Comparison of ENCODE assay signal across 13 cellular contexts in genomic region chr4:165684177-165684870, GRCh38.
DNase-seq lines count a peak whose midpoint lies in the region; ATAC-seq, FAIRE-seq and TF ChIP-seq lines count a peak whose summit lies in the region.
"Had no signal": no experiment of that assay in that cellular context is flagged by ENCODE, and none has a peak within 500 bp of the region (broad histone marks: within the 10 kb centered on the region; RNA-seq: fewer than 3 reads in every experiment).

No MANE protein-coding gene starts in this region.

- intact Hi-C loops in left lung (cut with DNase I), result no loop called here

- DNase-seq in D721Med (ENCODE audit: insufficient read length, low spot score) (no peak), NCI-H446 treated with DMSO at 0.1 percent for 48 hours (lab: John Stamatoyannopoulos, UW) (peak; percentile 17), choroid plexus epithelial cell (ENCODE audit: low read depth) (peak; percentile 57), left lung (no peak), T-helper 17 cell (no peak), CD1c-positive myeloid dendritic cell (ENCODE audit: extremely low spot score) (no peak), SHP77 (lab: John Stamatoyannopoulos, UW) (no peak)
- DNase-seq in activated CD4-positive, alpha-beta T cell treated with anti-CD3 and anti-CD28 coated beads for 48 hours, result no peak
- DNase-seq: activated CD4-positive, alpha-beta T cell treated with anti-CD3 and anti-CD28 coated beads, Interleukin-2, amount 50 U/mL, for 1 hour; activated naive CD4-positive, alpha-beta T cell treated with Interleukin-2 at 50 U/mL for 16 hours; CD4-positive, alpha-beta memory T cell had no signal

- ATAC-seq in left lung, result peak; percentile 31
- ATAC-seq in T-helper 17 cell, result no peak

- H3K9me3 ChIP-seq in left lung (no peaks in the 10 kb centered on the region), T-helper 17 cell (ENCODE audit: control insufficient read depth, low read length, poor library complexity, severe bottlenecking) (no peaks in the 10 kb centered on the region)
- H3K9me3 ChIP-seq: vagina had no signal

- no peaks in the 10 kb centered on the region for H3K27me3 Mint-ChIP-seq in T-helper 17 cell
- H3K27me3 Mint-ChIP-seq: CD4-positive, alpha-beta memory T cell had no signal

- H3K27me3 ChIP-seq in left lung, result no peaks in the 10 kb centered on the region
- H3K27me3 ChIP-seq: vagina had no signal

- peak; percentile 44 for FAIRE-seq in D721Med (lab: Jason Lieb, UNC)

- H3K27ac ChIP-seq in left lung, result no peak overlapping the region
- H3K27ac ChIP-seq: vagina had no signal

- no peaks in the 10 kb centered on the region for H3K36me3 Mint-ChIP-seq in T-helper 17 cell (ENCODE audit: low read depth)
- H3K36me3 Mint-ChIP-seq: CD4-positive, alpha-beta memory T cell had no signal

- no peak overlapping the region for H3K4me3 ChIP-seq in choroid plexus epithelial cell (ENCODE audit: low read depth, low read length)
- H3K4me3 ChIP-seq in left lung, result no peak overlapping the region
- H3K4me3 ChIP-seq: smooth muscle cell, vagina had no signal

- no peaks in the 10 kb centered on the region for H3K4me1 Mint-ChIP-seq in T-helper 17 cell
- H3K4me1 Mint-ChIP-seq: CD4-positive, alpha-beta memory T cell had no signal

- H3K4me1 ChIP-seq in left lung, result no peaks in the 10 kb centered on the region
- H3K4me1 ChIP-seq: vagina had no signal

- no peak for TF ChIP-seq CTCF in D721Med (IDR thresholded peaks at IDR 0.05; ENCODE audit: insufficient read depth, missing control alignments)
- no peak for TF ChIP-seq CTCF in choroid plexus epithelial cell (conservative IDR thresholded peaks at IDR 0.05; ENCODE audit: low read depth, low read length)
- TF ChIP-seq CTCF in left lung (IDR thresholded peaks at IDR 0.05), result no peak

- no peak overlapping the region for H3K27ac Mint-ChIP-seq in T-helper 17 cell

- H3K36me3 ChIP-seq in left lung, result no peaks in the 10 kb centered on the region
- H3K36me3 ChIP-seq: vagina had no signal

- H3K4me3 Mint-ChIP-seq in T-helper 17 cell, result no peak overlapping the region
- H3K4me3 Mint-ChIP-seq: CD4-positive, alpha-beta memory T cell had no signal

Comparison
In these comparisons a context has a peak if more than half of its experiments do, and no peak if none do; other contexts are left out.
1. DNase-seq: peak in NCI-H446 treated with DMSO at 0.1 percent for 48 hours (single experiment) and choroid plexus epithelial cell (single experiment); none in D721Med (single experiment), left lung (0 of 2), activated CD4-positive, alpha-beta T cell treated with anti-CD3 and anti-CD28 coated beads for 48 hours (single experiment), T-helper 17 cell (0 of 3), CD1c-positive myeloid dendritic cell (single experiment) and SHP77 (0 of 2).